Comparison of ENCODE assay signal across 14 cellular contexts in the genomic region with DNA sequence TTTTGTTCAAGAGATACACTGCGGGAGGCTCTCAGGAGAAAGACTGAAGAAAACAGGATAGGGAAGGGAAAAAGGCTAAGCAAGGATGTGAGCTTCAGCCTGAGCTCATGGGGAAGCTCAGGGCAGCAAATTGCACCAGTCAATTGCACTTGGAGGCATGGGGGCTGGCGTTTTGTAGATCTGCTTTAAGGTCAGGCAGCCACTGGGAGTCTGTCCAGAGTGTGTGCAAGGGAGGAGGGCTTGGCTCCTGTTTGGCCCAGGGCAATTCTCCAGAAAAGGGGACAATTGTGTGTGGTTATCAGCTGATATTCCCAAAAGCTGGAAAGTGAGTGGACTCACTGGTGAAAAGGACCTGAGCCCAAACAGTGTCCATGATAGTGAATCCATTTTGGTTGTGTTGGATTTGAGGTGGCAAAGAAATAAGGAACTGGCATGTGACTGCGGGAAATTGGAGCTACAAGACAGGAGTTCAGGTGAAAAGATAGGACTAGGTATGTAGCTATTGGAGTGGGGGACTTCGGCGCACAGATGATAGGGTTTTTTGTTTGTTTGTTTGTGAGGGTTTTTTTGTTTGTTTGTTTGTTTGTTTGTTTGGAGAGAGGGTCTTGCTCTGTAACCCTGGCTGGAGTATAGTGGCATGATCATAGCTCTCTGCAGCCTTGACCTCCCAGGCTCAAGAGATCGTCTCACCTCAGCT. TPM values are rescaled to one million over a fixed set of nuclear protein-coding genes. Genes with fewer than 3 reads are reported as not detected.
DNase-seq lines count a peak whose midpoint lies in the region; ATAC-seq, FAIRE-seq and TF ChIP-seq lines count a peak whose summit lies in the region.
"Had no signal": no experiment of that assay in that cellular context is flagged by ENCODE, and none has a peak within 500 bp of the region (broad histone marks: within the 10 kb centered on the region; RNA-seq: fewer than 3 reads in every experiment).

No MANE protein-coding gene starts in this region.

- peak; percentile 47 for ATAC-seq in left ventricle myocardium superior
- ATAC-seq in stimulated activated memory B cell treated with anti-CD40 and anti-IgM and Interleukin-4, amounts not matched to agents 10 μg/mL and 1 μg/mL and 100 μg/mL, for 72 hours: no peak
- no peak for ATAC-seq in GM18502 (IDR thresholded peaks at IDR 0.05; ENCODE audit: poor library complexity, unreplicated experiment)

- peak overlapping the region; percentile 96 for H3K27ac Mint-ChIP-seq in activated naive CD4-positive, alpha-beta T cell treated with anti-CD3 and anti-CD28 coated beads, Interleukin-2, amount 50 U/mL, for 24 hours
- peak overlapping the region; percentile 90 for H3K27ac Mint-ChIP-seq in activated T-helper 2 cell treated with anti-CD3 and anti-CD28 coated beads, Interferon-gamma antibody, Interleukin-2, Interleukin-4, amounts not matched to agents 10 μg/mL and 5 μg/mL and 100 μg/mL, durations not matched to agents 14 hours and 24 hours and 36 hours
- H3K27ac Mint-ChIP-seq in stimulated activated memory B cell treated with anti-CD40 and anti-IgM and Interleukin-4, amounts not matched to agents 10 μg/mL and 1 μg/mL and 100 μg/mL, for 72 hours: peak overlapping the region; percentile 63

- no peaks in the 10 kb centered on the region for H3K27me3 Mint-ChIP-seq in activated naive CD4-positive, alpha-beta T cell treated with anti-CD3 and anti-CD28 coated beads, Interleukin-2, amount 50 U/mL, for 24 hours
- no peaks in the 10 kb centered on the region for H3K27me3 Mint-ChIP-seq in activated T-helper 2 cell treated with anti-CD3 and anti-CD28 coated beads, Interferon-gamma antibody, Interleukin-2, Interleukin-4, amounts not matched to agents 10 μg/mL and 5 μg/mL and 100 μg/mL, durations not matched to agents 14 hours and 24 hours and 36 hours (ENCODE audit: low read depth)
- peaks cover 15% of the 10 kb centered on the region for H3K27me3 Mint-ChIP-seq in stimulated activated memory B cell treated with anti-CD40 and anti-IgM and Interleukin-4, amounts not matched to agents 10 μg/mL and 1 μg/mL and 100 μg/mL, for 72 hours

- peak overlapping the region; percentile 2 for H3K4me3 Mint-ChIP-seq in activated naive CD4-positive, alpha-beta T cell treated with anti-CD3 and anti-CD28 coated beads, Interleukin-2, amount 50 U/mL, for 24 hours
- H3K4me3 Mint-ChIP-seq in activated T-helper 2 cell treated with anti-CD3 and anti-CD28 coated beads, Interferon-gamma antibody, Interleukin-2, Interleukin-4, amounts not matched to agents 10 μg/mL and 5 μg/mL and 100 μg/mL, durations not matched to agents 14 hours and 24 hours and 36 hours (ENCODE audit: low read depth): no peak overlapping the region
- no peak overlapping the region for H3K4me3 Mint-ChIP-seq in stimulated activated memory B cell treated with anti-CD40 and anti-IgM and Interleukin-4, amounts not matched to agents 10 μg/mL and 1 μg/mL and 100 μg/mL, for 72 hours

- peaks cover 72% of the 10 kb centered on the region for H3K4me1 Mint-ChIP-seq in activated naive CD4-positive, alpha-beta T cell treated with anti-CD3 and anti-CD28 coated beads, Interleukin-2, amount 50 U/mL, for 24 hours
- peaks cover 65% of the 10 kb centered on the region for H3K4me1 Mint-ChIP-seq in activated T-helper 2 cell treated with anti-CD3 and anti-CD28 coated beads, Interferon-gamma antibody, Interleukin-2, Interleukin-4, amounts not matched to agents 10 μg/mL and 5 μg/mL and 100 μg/mL, durations not matched to agents 14 hours and 24 hours and 36 hours (ENCODE audit: low read depth)
- H3K4me1 Mint-ChIP-seq in stimulated activated memory B cell treated with anti-CD40 and anti-IgM and Interleukin-4, amounts not matched to agents 10 μg/mL and 1 μg/mL and 100 μg/mL, for 72 hours: peaks cover 54% of the 10 kb centered on the region

- no peaks in the 10 kb centered on the region for H3K36me3 Mint-ChIP-seq in activated naive CD4-positive, alpha-beta T cell treated with anti-CD3 and anti-CD28 coated beads, Interleukin-2, amount 50 U/mL, for 24 hours
- H3K36me3 Mint-ChIP-seq in activated T-helper 2 cell treated with anti-CD3 and anti-CD28 coated beads, Interferon-gamma antibody, Interleukin-2, Interleukin-4, amounts not matched to agents 10 μg/mL and 5 μg/mL and 100 μg/mL, durations not matched to agents 14 hours and 24 hours and 36 hours (ENCODE audit: low read depth): no peaks in the 10 kb centered on the region
- H3K36me3 Mint-ChIP-seq in stimulated activated memory B cell treated with anti-CD40 and anti-IgM and Interleukin-4, amounts not matched to agents 10 μg/mL and 1 μg/mL and 100 μg/mL, for 72 hours: no peaks in the 10 kb centered on the region

- no peak for FAIRE-seq in GM12891 (lab: Jason Lieb, UNC)
- FAIRE-seq: colon, urothelium cell line had no signal

- TF ChIP-seq POLR2A in GM12891 (IDR thresholded peaks at IDR 0.05; ENCODE audit: low read depth, low read length): no peak

- intact Hi-C loops in activated T-helper 2 cell treated with anti-CD3 and anti-CD28 coated beads, Interferon-gamma antibody, Interleukin-2, Interleukin-4, amounts not matched to agents 10 μg/mL and 5 μg/mL and 100 μg/mL, durations not matched to agents 14 hours and 24 hours and 36 hours (cut with micrococcal nuclease): no loop called here
- intact Hi-C loops in left ventricle myocardium superior (cut with micrococcal nuclease): no loop called here

- no peak for DNase-seq in activated naive CD4-positive, alpha-beta T cell treated with Interleukin-2 at 50 U/mL for 16 hours
- no peak for DNase-seq in activated T-helper 2 cell treated with anti-CD3 and anti-CD28 coated beads, Interferon-gamma antibody, Interleukin-2, Interleukin-4, amounts not matched to agents 10 μg/mL and 5 μg/mL and 100 μg/mL, durations not matched to agents 14 hours and 24 hours and 36 hours (ENCODE audit: low spot score)
- peak; percentile 45 for DNase-seq in left ventricle myocardium superior
- no peak for DNase-seq in GM12891 (ENCODE audit: insufficient read length, low spot score)
- DNase-seq in stimulated activated CD4-positive, alpha-beta T cell treated with anti-CD3 and anti-CD28 coated beads, Interleukin-1b, Interleukin-23, amount 100 ng/mL, for 48 hours: no peak
- DNase-seq: activated CD4-positive, CD25-positive, alpha-beta regulatory T cell treated with anti-CD3 and anti-CD28 coated beads, Interleukin-2, amount 50 U/mL, for 72 hours; DMS79; NCI-H1417 treated with DMSO at 0.1 percent for 48 hours; NCI-H446 had no signal

- no peaks in the 10 kb centered on the region for H3K9me3 Mint-ChIP-seq in activated naive CD4-positive, alpha-beta T cell treated with anti-CD3 and anti-CD28 coated beads, Interleukin-2, amount 50 U/mL, for 24 hours
- H3K9me3 Mint-ChIP-seq in activated T-helper 2 cell treated with anti-CD3 and anti-CD28 coated beads, Interferon-gamma antibody, Interleukin-2, Interleukin-4, amounts not matched to agents 10 μg/mL and 5 μg/mL and 100 μg/mL, durations not matched to agents 14 hours and 24 hours and 36 hours: no peaks in the 10 kb centered on the region
- no peaks in the 10 kb centered on the region for H3K9me3 Mint-ChIP-seq in stimulated activated memory B cell treated with anti-CD40 and anti-IgM and Interleukin-4, amounts not matched to agents 10 μg/mL and 1 μg/mL and 100 μg/mL, for 72 hours

TF ChIP-seq in GM12891, 5 proteins besides CTCF, POLR2A, EP300 and RAD21:
- no peak for TF ChIP-seq SPI1 (IDR thresholded peaks at IDR 0.05; ENCODE audit: low read depth, low read length)
- TF ChIP-seq POU2F2 (IDR thresholded peaks at IDR 0.05; ENCODE audit: low read depth, low read length): no peak
- TF ChIP-seq TAF1 (IDR thresholded peaks at IDR 0.05; ENCODE audit: low read depth, low read length): no peak
- no peak for TF ChIP-seq PAX5 (IDR thresholded peaks at IDR 0.05; ENCODE audit: insufficient read depth, low read length, severe bottlenecking)
- no peak for TF ChIP-seq POLR2AphosphoS5 (IDR thresholded peaks at IDR 0.05; ENCODE audit: low read depth, low read length)

RNA-seq across cellular contexts. Expression of gene IER3, which starts 22.3 kb away (rescaled TPM):
- total RNA-seq in activated T-helper 2 cell treated with anti-CD3 and anti-CD28 coated beads, Interferon-gamma antibody, Interleukin-2, Interleukin-4, amounts not matched to agents 10 μg/mL and 5 μg/mL and 100 μg/mL, durations not matched to agents 14 hours and 24 hours and 36 hours: 185 and 190 TPM in 2 replicates
- total RNA-seq in left ventricle myocardium superior: 12.7 TPM
- 40.8 TPM for polyA plus RNA-seq in GM12891 (2012; ENCODE audit: low read depth, missing spikeins)

RNA-seq across cellular contexts. Expression of gene FLOT1, which starts 24.1 kb away (rescaled TPM):
- 201 and 214 TPM in 2 replicates for total RNA-seq in activated T-helper 2 cell treated with anti-CD3 and anti-CD28 coated beads, Interferon-gamma antibody, Interleukin-2, Interleukin-4, amounts not matched to agents 10 μg/mL and 5 μg/mL and 100 μg/mL, durations not matched to agents 14 hours and 24 hours and 36 hours
- total RNA-seq in left ventricle myocardium superior: 238 TPM
- 85.4 TPM for polyA plus RNA-seq in GM12891 (2012; ENCODE audit: low read depth, missing spikeins)

RNA-seq across cellular contexts. Expression of gene TUBB, which starts 46.5 kb away (rescaled TPM):
- 1,115 and 1,128 TPM in 2 replicates for total RNA-seq in activated T-helper 2 cell treated with anti-CD3 and anti-CD28 coated beads, Interferon-gamma antibody, Interleukin-2, Interleukin-4, amounts not matched to agents 10 μg/mL and 5 μg/mL and 100 μg/mL, durations not matched to agents 14 hours and 24 hours and 36 hours
- 196 TPM for total RNA-seq in left ventricle myocardium superior
- 1,137 TPM for polyA plus RNA-seq in GM12891 (2012; ENCODE audit: low read depth, missing spikeins)

RNA-seq across cellular contexts. Expression of gene MDC1, which starts 49.5 kb away (rescaled TPM):
- 88.3 and 96.6 TPM in 2 replicates for total RNA-seq in activated T-helper 2 cell treated with anti-CD3 and anti-CD28 coated beads, Interferon-gamma antibody, Interleukin-2, Interleukin-4, amounts not matched to agents 10 μg/mL and 5 μg/mL and 100 μg/mL, durations not matched to agents 14 hours and 24 hours and 36 hours
- total RNA-seq in left ventricle myocardium superior: 13.2 TPM
- 31.0 TPM for polyA plus RNA-seq in GM12891 (2012; ENCODE audit: low read depth, missing spikeins)

Comparison
In these comparisons a context has a peak if more than half of its experiments do, and no peak if none do; other contexts are left out.
1. RNA of gene IER3, which starts 22.3 kb away (total RNA-seq): 185 to 190 TPM in activated T-helper 2 cell treated with anti-CD3 and anti-CD28 coated beads, Interferon-gamma antibody, Interleukin-2, Interleukin-4, amounts not matched to agents 10 μg/mL and 5 μg/mL and 100 μg/mL, durations not matched to agents 14 hours and 24 hours and 36 hours; 12.7 TPM in left ventricle myocardium superior (single experiment); every median in the first group is over 10 times any median in the second.
2. Peak in every context shown above with its lines, with median percentiles within 50 percentile points of each other: H3K27ac Mint-ChIP-seq.